In genomic region chr22:20490183-20490940, GRCh38 we compare ENCODE assay signal across 1 cellular context.
TF ChIP-seq lines count a peak whose summit lies in the region.

No MANE protein-coding gene starts in this region.

TF ChIP-seq in K562, 482 proteins besides CTCF, POLR2A, EP300 and RAD21:
- peak; percentile 55; the same call in 1 of the 2 replicates for TF ChIP-seq STAT5B (CRISPR knock-in tag; IDR thresholded peaks at IDR 0.05)
- no peak for TF ChIP-seq MCM5 (IDR thresholded peaks at IDR 0.05; ENCODE audit: low read depth)
- TF ChIP-seq ZNF830 (CRISPR knock-in tag; IDR thresholded peaks at IDR 0.05), result no peak
- 0 out of 4 replicates have a peak, but pooled peaks of 1 of the 2 experiments have one; percentile 42 for TF ChIP-seq MLX (CRISPR knock-in tag; conservative IDR thresholded peaks at IDR 0.05)
- TF ChIP-seq ZBTB5 (IDR thresholded peaks at IDR 0.05), result no peak
- TF ChIP-seq BMI1 (IDR thresholded peaks at IDR 0.05; ENCODE audit: low read length), result no peak
- no peak for TF ChIP-seq SREBF2 (CRISPR knock-in tag; IDR thresholded peaks at IDR 0.05)
- no peak for TF ChIP-seq ZNF280B (CRISPR knock-in tag; IDR thresholded peaks at IDR 0.05)
- peak; percentile 40 for TF ChIP-seq KDM5B (IDR thresholded peaks at IDR 0.05; ENCODE audit: insufficient replicate concordance, low read depth, low read length)
- TF ChIP-seq MEF2D (tag; conservative IDR thresholded peaks at IDR 0.05; ENCODE audit: low read depth), result no peak
- no peak for TF ChIP-seq POLR2B (IDR thresholded peaks at IDR 0.05; ENCODE audit: low read depth, partially characterized antibody)
- TF ChIP-seq SETDB1 (IDR thresholded peaks at IDR 0.05; ENCODE audit: low read length), result peak; percentile 77
- TF ChIP-seq ZNF764 (CRISPR knock-in tag; IDR thresholded peaks at IDR 0.05; ENCODE audit: low read depth), result no peak
- no peak for TF ChIP-seq GATAD2A (IDR thresholded peaks at IDR 0.05)
- TF ChIP-seq RAD51 (IDR thresholded peaks at IDR 0.05; ENCODE audit: borderline replicate concordance, low read depth), result no peak
- TF ChIP-seq THAP12 (CRISPR knock-in tag; IDR thresholded peaks at IDR 0.05), result 0 out of 2 replicates have a peak, but pooled peaks have one; percentile 50
